Comparison of ENCODE assay signal across 23 cellular contexts in genomic region chr17:9035249-9035648, GRCh38. TPM values are rescaled to one million over a fixed set of nuclear protein-coding genes. Genes with fewer than 3 reads are reported as not detected.
"Had no signal": no experiment of that assay in that cellular context is flagged by ENCODE, and none has a peak within 500 bp of the region (broad histone marks: within the 10 kb centered on the region; RNA-seq: fewer than 3 reads in every experiment).

No MANE protein-coding gene starts in this region.

- H3K9me3 ChIP-seq: pancreas, prostate gland, thoracic aorta, upper lobe of right lung had no signal

- DNase-seq: hippocampal formation; kidney; lower lobe of right lung; mammary epithelial cell; mesenchymal stem cell; naive thymus-derived CD8-positive, alpha-beta T cell; nucleus accumbens; pancreas; small intestine; spleen; stimulated activated CD4-positive, alpha-beta T cell treated with anti-CD3 and anti-CD28 coated beads, Interleukin-4, amount 100 ng/mL, for 24 hours; stimulated activated naive CD4-positive, alpha-beta T cell; trophoblast cell; upper lobe of right lung had no signal

- H3K4me3 Mint-ChIP-seq: naive thymus-derived CD8-positive, alpha-beta T cell; nephron; neural crest cell; stimulated activated effector memory CD8-positive, alpha-beta T cell treated with anti-CD3 and anti-CD28 coated beads, Interleukin-12 subunit alpha, Interleukin-12 subunit beta, amount 100 ng/mL, for 72 hours; stimulated activated naive CD8-positive, alpha-beta T cell treated with anti-CD3 and anti-CD28 coated beads, Interleukin-15, Interleukin-2, amounts not matched to agents 100 ng/mL and 50 ng/mL, for 24 hours had no signal

- H3K27me3 ChIP-seq: pancreas, suprapubic skin, tibial artery had no signal

- H3K36me3 ChIP-seq: lower lobe of right lung, pancreas, prostate gland, spleen, suprapubic skin, thoracic aorta, upper lobe of right lung had no signal

- H3K4me3 ChIP-seq: lower lobe of right lung, pancreas, prostate gland, spleen, suprapubic skin, thoracic aorta, tibial artery, upper lobe of right lung had no signal

- H3K4me1 Mint-ChIP-seq: naive thymus-derived CD8-positive, alpha-beta T cell; nephron; neural crest cell; stimulated activated effector memory CD8-positive, alpha-beta T cell treated with anti-CD3 and anti-CD28 coated beads, Interleukin-12 subunit alpha, Interleukin-12 subunit beta, amount 100 ng/mL, for 72 hours had no signal

- ATAC-seq: lower lobe of right lung; naive thymus-derived CD8-positive, alpha-beta T cell; pancreas; sciatic nerve; stimulated activated effector memory CD8-positive, alpha-beta T cell treated with anti-CD3 and anti-CD28 coated beads, Interleukin-12 subunit alpha, Interleukin-12 subunit beta, amount 100 ng/mL, for 72 hours; upper lobe of right lung had no signal

- H3K4me1 ChIP-seq: lower lobe of right lung, pancreas, prostate gland, spleen, suprapubic skin, upper lobe of right lung had no signal

- H3K27ac ChIP-seq: lower lobe of right lung, pancreas, prostate gland, spleen, suprapubic skin, thoracic aorta, tibial artery, upper lobe of right lung had no signal

- H3K36me3 Mint-ChIP-seq: stimulated activated effector memory CD8-positive, alpha-beta T cell treated with anti-CD3 and anti-CD28 coated beads, Interleukin-12 subunit alpha, Interleukin-12 subunit beta, amount 100 ng/mL, for 72 hours had no signal

- H3K9me3 Mint-ChIP-seq: stimulated activated effector memory CD8-positive, alpha-beta T cell treated with anti-CD3 and anti-CD28 coated beads, Interleukin-12 subunit alpha, Interleukin-12 subunit beta, amount 100 ng/mL, for 72 hours had no signal

- H3K27ac Mint-ChIP-seq: naive thymus-derived CD8-positive, alpha-beta T cell; nephron; stimulated activated effector memory CD8-positive, alpha-beta T cell treated with anti-CD3 and anti-CD28 coated beads, Interleukin-12 subunit alpha, Interleukin-12 subunit beta, amount 100 ng/mL, for 72 hours; stimulated activated naive CD8-positive, alpha-beta T cell treated with anti-CD3 and anti-CD28 coated beads, Interleukin-15, Interleukin-2, amounts not matched to agents 100 ng/mL and 50 ng/mL, for 24 hours had no signal

RNA-seq across cellular contexts. Expression of gene NTN1, which starts 13.9 kb away (rescaled TPM):
- polyA plus RNA-seq: naive thymus-derived CD8-positive, alpha-beta T cell had no signal
